In the genomic region with DNA sequence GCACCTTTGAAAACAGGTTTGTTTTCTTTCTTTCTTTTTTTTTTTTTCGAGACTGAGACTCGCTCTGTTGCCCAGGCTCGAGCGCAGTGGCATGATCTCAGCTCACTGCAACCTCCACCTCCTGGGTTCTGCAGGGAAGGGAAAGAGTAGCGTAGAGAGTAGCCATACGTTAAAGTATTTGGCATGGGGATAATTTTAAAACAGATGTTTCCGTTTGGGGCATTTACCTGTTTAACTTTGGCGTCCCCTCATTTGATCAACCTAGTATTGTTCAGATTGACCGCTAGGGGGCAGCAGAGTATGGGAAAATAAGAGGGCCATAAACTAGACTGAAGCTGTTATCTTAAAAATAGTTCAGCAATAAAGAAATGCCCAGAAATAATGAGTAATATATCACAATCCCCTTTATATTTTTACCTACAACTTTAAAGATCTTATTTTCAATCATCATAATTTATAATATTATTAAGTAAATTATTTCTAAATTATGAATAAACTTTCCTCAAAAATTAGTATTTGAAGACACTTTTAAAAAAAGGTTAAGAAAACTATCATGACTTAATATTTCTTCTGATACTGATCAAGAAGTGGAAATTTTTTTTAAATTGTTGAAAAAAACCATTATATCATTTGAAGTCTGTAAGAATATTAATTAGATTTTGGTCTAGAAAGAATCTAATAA, we compare ENCODE assay signal across 8 cellular contexts.
DNase-seq lines count a peak whose midpoint lies in the region; ATAC-seq and TF ChIP-seq lines count a peak whose summit lies in the region.

No MANE protein-coding gene starts in this region.

- H3K27ac ChIP-seq in effector memory CD4-positive, alpha-beta T cell (ENCODE audit: insufficient read depth, low read length, poor library complexity, severe bottlenecking), result no peak overlapping the region

- DNase-seq in AG09309 (ENCODE audit: low read depth) (peak; percentile 8), NCI-H526 (lab: John Stamatoyannopoulos, UW) (peak; percentile 46 to 72), midbrain (lab: John Stamatoyannopoulos, UW) (peak; percentile 76)
- peak; percentile 57 to 73 for DNase-seq in activated CD4-positive, alpha-beta T cell treated with anti-CD3 and anti-CD28 coated beads, Interleukin-2, amount 50 U/mL, for 48 hours
- peak in 2 of 3 donors; percentile 37 to 58 for DNase-seq in effector memory CD4-positive, alpha-beta T cell
- peak; percentile 37 to 53 for DNase-seq in stimulated activated CD8-positive, alpha-beta memory T cell treated with anti-CD3 and anti-CD28 coated beads, Interleukin-4, amount 100 ng/mL, for 4 hours (ENCODE audit: low read depth in 2 of 2, low spot score in 1 of 2)

- no peaks in the 10 kb centered on the region for H3K36me3 ChIP-seq in effector memory CD4-positive, alpha-beta T cell (ENCODE audit: control insufficient read depth, insufficient read depth, low read length)

- peak; percentile 82 for ATAC-seq in GM18907 (IDR thresholded peaks at IDR 0.05; ENCODE audit: unreplicated experiment)
- peak; percentile 90 for ATAC-seq in HG03354 (IDR thresholded peaks at IDR 0.05; ENCODE audit: poor library complexity, severe bottlenecking, unreplicated experiment)

- peak; percentile 71 for TF ChIP-seq CTCF in AG09309 (IDR thresholded peaks at IDR 0.05; ENCODE audit: control insufficient read depth, insufficient read depth, low read depth, low read length, missing control alignments)

- H3K27me3 ChIP-seq in effector memory CD4-positive, alpha-beta T cell (replicated peaks; ENCODE audit: control insufficient read depth, insufficient read depth, low read length, poor library complexity, severe bottlenecking), result no peaks in the 10 kb centered on the region

- no peaks in the 10 kb centered on the region for H3K4me1 ChIP-seq in effector memory CD4-positive, alpha-beta T cell (ENCODE audit: control insufficient read depth, insufficient read depth, low read length, poor library complexity, severe bottlenecking)

- no peak overlapping the region for H3K4me3 ChIP-seq in AG09309 (ENCODE audit: control insufficient read depth, low read depth, low read length)
- no peak overlapping the region for H3K4me3 ChIP-seq in effector memory CD4-positive, alpha-beta T cell (ENCODE audit: insufficient read depth, low read depth, low read length, poor library complexity, severe bottlenecking)

- no peaks in the 10 kb centered on the region for H3K9me3 ChIP-seq in effector memory CD4-positive, alpha-beta T cell (ENCODE audit: control insufficient read depth, low read length)

Comparison
In these comparisons a context has a peak if more than half of its experiments do, and no peak if none do; other contexts are left out.
1. DNase-seq: peak in every context shown above with its lines; median percentile 76 in midbrain; 65 in activated CD4-positive, alpha-beta T cell treated with anti-CD3 and anti-CD28 coated beads, Interleukin-2, amount 50 U/mL, for 48 hours; 59 in NCI-H526; 48 in effector memory CD4-positive, alpha-beta T cell; 45 in stimulated activated CD8-positive, alpha-beta memory T cell treated with anti-CD3 and anti-CD28 coated beads, Interleukin-4, amount 100 ng/mL, for 4 hours; 8 in AG09309.